Comparison of ENCODE assay signal across 20 cellular contexts in genomic region chr2:25245141-25245540, GRCh38.
"Had no signal": no experiment of that assay in that cellular context is flagged by ENCODE, and none has a peak within 500 bp of the region (broad histone marks: within the 10 kb centered on the region; RNA-seq: fewer than 3 reads in every experiment).

No MANE protein-coding gene starts in this region.

- H3K27me3 ChIP-seq: MG63 had no signal

- H3K4me2 ChIP-seq: SK-N-SH had no signal

- H3K4me3 ChIP-seq: MG63 had no signal

- DNase-seq: IMR-90, Karpas-422, KG1, MG63, NCI-H1092, NCI-H1105 treated with DMSO at 0.1 percent for 48 hours, NCI-H1436, NCI-H187, NCI-H2029, NCI-H2081 treated with DMSO at 0.1 percent for 48 hours, NCI-H2171, NCI-H226, NCI-H446, NCI-H510A, NCI-H524 treated with DMSO at 0.1 percent for 48 hours, NCI-H69, NCI-H774, RPMI8226, SHP77, SK-N-SH had no signal

- H3K9me3 ChIP-seq: MG63, SK-N-SH had no signal

- H3K36me3 ChIP-seq: MG63 had no signal
